7 cellular contexts compared by ENCODE assay signal in genomic region chr15:22401703-22402102, GRCh38. TPM values are rescaled to one million over a fixed set of nuclear protein-coding genes. Genes with fewer than 3 reads are reported as not detected.
"Had no signal": no experiment of that assay in that cellular context is flagged by ENCODE, and none has a peak within 500 bp of the region (broad histone marks: within the 10 kb centered on the region; RNA-seq: fewer than 3 reads in every experiment).

No MANE protein-coding gene starts in this region.

RNA-seq across cellular contexts. Expression of gene GOLGA6L22, which starts 57.0 kb away (rescaled TPM):
- total RNA-seq: K562, M059J, PC-3, Right ventricle myocardium superior, RPMI7951, SJSA1 had no signal
- polyA plus RNA-seq: K562, SK-N-SH had no signal
